16 cellular contexts compared by ENCODE assay signal in the genomic region with DNA sequence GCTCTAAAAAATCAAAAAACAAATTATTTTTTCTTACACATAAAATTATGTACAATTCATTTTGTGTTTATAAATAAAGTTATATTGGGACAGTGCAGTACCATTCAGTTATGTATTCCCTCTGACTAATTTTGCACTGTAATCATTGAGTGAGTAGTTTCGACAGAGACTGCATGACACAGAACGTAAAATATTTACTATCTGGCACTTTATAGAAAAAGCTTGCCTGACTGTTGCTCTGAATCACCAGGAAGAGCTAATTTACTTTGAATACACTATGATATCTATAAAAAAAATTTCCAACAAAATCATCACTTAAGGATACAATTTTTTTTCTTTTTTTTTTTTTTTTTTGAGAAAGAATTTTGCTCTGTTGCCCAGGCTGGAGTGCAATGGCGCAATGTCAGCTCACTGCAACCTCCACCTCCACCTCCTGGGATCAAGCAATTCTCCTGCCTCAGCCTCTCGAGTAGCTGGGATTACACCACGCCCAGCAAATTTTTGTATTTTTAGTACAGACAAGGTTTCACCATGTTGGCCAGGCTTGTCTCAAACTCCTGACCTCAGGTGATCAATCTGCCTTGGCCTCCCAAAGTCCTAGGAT. TPM values are rescaled to one million over a fixed set of nuclear protein-coding genes. Genes with fewer than 3 reads are reported as not detected.
A peak's percentile ranks its signal among the peaks of the same experiment; 100 is the strongest.
DNase-seq lines count a peak whose midpoint lies in the region; ATAC-seq and TF ChIP-seq lines count a peak whose summit lies in the region.
"Had no signal": no experiment of that assay in that cellular context is flagged by ENCODE, and none has a peak within 500 bp of the region (broad histone marks: within the 10 kb centered on the region; RNA-seq: fewer than 3 reads in every experiment).

No MANE protein-coding gene starts in this region.

- POLR2A ChIA-PET in Panc1 (lab: Charles Lee): no interaction called here

- no peaks in the 10 kb centered on the region for H3K9me3 ChIP-seq in Panc1 (ENCODE audit: control insufficient read depth, insufficient read depth, low read depth, low read length)

- no peak overlapping the region for H3K4me3 Mint-ChIP-seq in activated CD8-positive, alpha-beta memory T cell treated with anti-CD3 and anti-CD28 coated beads, Interleukin-2, amount 10 ng/mL, durations not matched to agents 7 days and 5 days
- H3K4me3 Mint-ChIP-seq: natural killer cell had no signal

- H3K9me3 Mint-ChIP-seq in activated CD8-positive, alpha-beta memory T cell treated with anti-CD3 and anti-CD28 coated beads, Interleukin-2, amount 10 ng/mL, durations not matched to agents 7 days and 5 days (ENCODE audit: low read depth): no peaks in the 10 kb centered on the region
- H3K9me3 Mint-ChIP-seq: natural killer cell had no signal

- peaks cover 3% of the 10 kb centered on the region for H3K27me3 Mint-ChIP-seq in activated CD8-positive, alpha-beta memory T cell treated with anti-CD3 and anti-CD28 coated beads, Interleukin-2, amount 10 ng/mL, durations not matched to agents 7 days and 5 days

- DNase-seq in GM04504 (ENCODE audit: low read depth) (peak; percentile 89), Panc1 (ENCODE audit: low read depth, low spot score) (peak; percentile 27), skeletal muscle cell (ENCODE audit: low read depth) (peak; percentile 64), NOMO-1 treated with DMSO at 0.1 percent for 48 hours (lab: John Stamatoyannopoulos, UW; ENCODE audit: unreplicated experiment) (no peak)
- DNase-seq in activated CD8-positive, alpha-beta memory T cell treated with anti-CD3 and anti-CD28 coated beads, Interleukin-2, amount 10 ng/mL, durations not matched to agents 7 days and 5 days: no peak
- DNase-seq in stimulated activated CD4-positive, alpha-beta T cell treated with anti-CD3 and anti-CD28 coated beads, Interleukin-2, amount 100 ng/mL, for 48 hours: no peak
- DNase-seq: activated naive CD4-positive, alpha-beta T cell treated with anti-CD3 and anti-CD28 coated beads, Interleukin-2, amount 50 U/mL, for 16 hours; Calu3; left cardiac atrium; natural killer cell; NCI-H1092; NCI-H524; right cardiac atrium had no signal

- no peaks in the 10 kb centered on the region for H3K27me3 ChIP-seq in Panc1 (ENCODE audit: control insufficient read depth, insufficient read depth, low read length)

- no peaks in the 10 kb centered on the region for H3K4me1 ChIP-seq in Panc1 (ENCODE audit: control insufficient read depth, insufficient read depth, low read length)

- H3K27ac Mint-ChIP-seq in activated CD8-positive, alpha-beta memory T cell treated with anti-CD3 and anti-CD28 coated beads, Interleukin-2, amount 10 ng/mL, durations not matched to agents 7 days and 5 days: no peak overlapping the region
- H3K27ac Mint-ChIP-seq: natural killer cell had no signal

- no peaks in the 10 kb centered on the region for H3K4me1 Mint-ChIP-seq in activated CD8-positive, alpha-beta memory T cell treated with anti-CD3 and anti-CD28 coated beads, Interleukin-2, amount 10 ng/mL, durations not matched to agents 7 days and 5 days
- H3K4me1 Mint-ChIP-seq: natural killer cell had no signal

- no TSS peak for BruUV-seq in Panc1 (replicated peaks; lab: Mats Ljungman, UMichigan)

- in situ Hi-C loops in Panc1 (cut with HindIII; ENCODE audit: low pct_unique_long_range_greater_than_20kb, low sequenced_read_pairs): no loop called here

- no peak for TF ChIP-seq CTCF in Panc1 (IDR thresholded peaks at IDR 0.05)

- intact Hi-C loops in Panc1 (cut with micrococcal nuclease; ENCODE audit: unreplicated experiment): no loop called here

- CTCF ChIA-PET in Panc1 (lab: Charles Lee): no interaction called here
- CTCF ChIA-PET in activated CD8-positive, alpha-beta memory T cell treated with anti-CD3 and anti-CD28 coated beads, Interleukin-2, amount 10 ng/mL, durations not matched to agents 7 days and 5 days (lab: Charles Lee): interaction anchor here (1.3 kb wide), 1 partner anchor 91 kb away, joined by 3 read pairs; no protein-coding TSS in a partner anchor

- ATAC-seq in Panc1 (no peak), esophagus mucosa (peak; percentile 87), HG03460 (IDR thresholded peaks at IDR 0.05; ENCODE audit: unreplicated experiment) (no peak)
- no peak for ATAC-seq in activated CD8-positive, alpha-beta memory T cell treated with anti-CD3 and anti-CD28 coated beads, Interleukin-2, amount 10 ng/mL, durations not matched to agents 7 days and 5 days
- ATAC-seq: natural killer cell, right cardiac atrium had no signal

- no peak overlapping the region for H3K27ac ChIP-seq in Panc1 (ENCODE audit: low read length)
- H3K27ac ChIP-seq: coronary artery had no signal

- H3K36me3 Mint-ChIP-seq in activated CD8-positive, alpha-beta memory T cell treated with anti-CD3 and anti-CD28 coated beads, Interleukin-2, amount 10 ng/mL, durations not matched to agents 7 days and 5 days: no peaks in the 10 kb centered on the region
- H3K36me3 Mint-ChIP-seq: natural killer cell had no signal

- no peak overlapping the region for H3K4me3 ChIP-seq in Panc1 (ENCODE audit: low read depth in 2 of 2, low read length in 2 of 2)
- no peak overlapping the region for H3K4me3 ChIP-seq in skeletal muscle cell (ENCODE audit: low read depth, low read length)
- H3K4me3 ChIP-seq: coronary artery had no signal

- H3K36me3 ChIP-seq in Panc1 (ENCODE audit: control insufficient read depth, insufficient read depth, low read length): no peaks in the 10 kb centered on the region

RNA-seq across cellular contexts. Expression of a gene that starts 11.0 kb away (rescaled TPM):
- total RNA-seq in Panc1 (2021; ENCODE audit: unreplicated experiment): not detected
- polyA plus RNA-seq in Panc1 (2012; ENCODE audit: insufficient read length): not detected
- total RNA-seq in esophagus mucosa: 0.32 TPM
- under 1 TPM in 1 of 2 experiments, not detected in 1; 0.67 TPM for total RNA-seq in activated CD8-positive, alpha-beta memory T cell treated with anti-CD3 and anti-CD28 coated beads, Interleukin-2, amount 10 ng/mL, durations not matched to agents 7 days and 5 days
- total RNA-seq: Calu3, left cardiac atrium, right cardiac atrium had no signal
- polyA plus RNA-seq: right cardiac atrium had no signal

RNA-seq across cellular contexts. Expression of a gene that starts 26.7 kb away (rescaled TPM):
- total RNA-seq in Panc1 (2021; ENCODE audit: unreplicated experiment): 9.6 TPM
- polyA plus RNA-seq in Panc1 (2012; ENCODE audit: insufficient read length): 11.8 TPM
- 0.88 TPM for total RNA-seq in esophagus mucosa
- 10 to 100 TPM in 1 of 2 experiments, 1 to 10 TPM in 1; 9.2 to 12.5 TPM for total RNA-seq in activated CD8-positive, alpha-beta memory T cell treated with anti-CD3 and anti-CD28 coated beads, Interleukin-2, amount 10 ng/mL, durations not matched to agents 7 days and 5 days

Comparison
In these comparisons a context has a peak if more than half of its experiments do, and no peak if none do; other contexts are left out.
1. DNase-seq: peak in GM04504 (single experiment), Panc1 (single experiment) and skeletal muscle cell (single experiment); none in NOMO-1 treated with DMSO at 0.1 percent for 48 hours (single experiment), activated CD8-positive, alpha-beta memory T cell treated with anti-CD3 and anti-CD28 coated beads, Interleukin-2, amount 10 ng/mL, durations not matched to agents 7 days and 5 days (single experiment) and stimulated activated CD4-positive, alpha-beta T cell treated with anti-CD3 and anti-CD28 coated beads, Interleukin-2, amount 100 ng/mL, for 48 hours (0 of 2).